1 cellular context compared by ENCODE assay signal in the genomic region with DNA sequence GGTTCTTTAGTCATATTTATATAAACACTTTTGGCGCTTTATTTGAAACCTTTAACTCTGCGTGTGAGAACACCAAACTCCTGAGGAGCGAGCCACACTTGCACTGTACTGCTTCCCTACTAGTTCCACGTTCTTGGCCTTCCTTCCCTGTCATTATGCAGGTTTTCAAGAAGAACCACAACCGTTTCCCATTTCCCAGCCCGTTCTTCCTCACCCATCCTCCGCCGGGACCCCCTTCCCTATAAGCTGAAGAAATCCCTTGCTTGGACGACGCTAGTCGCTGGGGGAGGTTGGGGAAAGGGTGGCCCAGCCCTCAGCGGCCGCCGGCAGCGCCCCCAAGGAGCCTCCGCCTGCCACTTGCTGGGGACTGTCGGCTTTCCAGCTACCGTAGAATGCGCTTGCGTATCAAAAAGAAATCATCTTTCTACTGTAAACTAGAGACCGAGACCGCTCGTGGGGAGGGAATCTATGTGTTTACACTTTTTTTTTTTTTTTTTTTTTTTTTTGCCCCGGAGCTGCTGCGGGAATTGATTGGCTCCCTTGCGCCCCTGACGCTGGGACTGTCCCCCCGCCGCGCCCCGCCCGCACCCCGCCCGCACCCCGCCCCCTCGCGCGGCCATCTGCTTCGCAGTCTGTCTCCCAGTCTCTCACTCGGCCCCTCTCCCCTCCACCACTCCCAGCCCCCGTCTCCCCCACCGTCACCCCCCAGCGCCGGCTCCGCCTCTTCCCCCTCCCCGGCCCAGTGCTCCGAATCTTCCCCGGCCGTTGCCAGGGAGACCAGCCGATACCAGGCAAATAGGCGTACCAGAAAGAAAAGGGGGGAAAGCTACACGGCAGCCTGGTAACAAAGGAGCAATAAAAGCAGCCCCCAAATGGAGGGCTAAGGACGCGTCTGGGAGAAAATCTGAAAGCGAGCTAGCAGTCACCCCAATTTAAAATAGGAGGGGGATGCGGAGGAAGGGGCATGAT.
TF ChIP-seq lines count a peak whose summit lies in the region.

No MANE protein-coding gene starts in this region.

TF ChIP-seq in GM12878, 131 proteins besides CTCF, POLR2A, EP300 and RAD21 (continued from another document and continues in another):
- TF ChIP-seq NRF1 (conservative IDR thresholded peaks at IDR 0.05; ENCODE audit: low read depth, low read length) (no peak), ZZZ3 (IDR thresholded peaks at IDR 0.05; ENCODE audit: control insufficient read depth, insufficient read length, low read depth) (no peak), BMI1 (IDR thresholded peaks at IDR 0.05; ENCODE audit: borderline replicate concordance) (peak; percentile 30; the same call in 1 of the 2 replicates), TAF1 (IDR thresholded peaks at IDR 0.05; ENCODE audit: borderline replicate concordance, low read depth, low read length) (no peak), BCL11A (IDR thresholded peaks at IDR 0.05; ENCODE audit: low read depth, low read length) (no peak), SMAD1 (IDR thresholded peaks at IDR 0.05; ENCODE audit: low read depth, partially characterized antibody) (no peak), CBX3 (IDR thresholded peaks at IDR 0.05; ENCODE audit: borderline replicate concordance, low read depth) (no peak), RFX5 (IDR thresholded peaks at IDR 0.05; ENCODE audit: low read depth, low read length) (no peak), MYB (IDR thresholded peaks at IDR 0.05; ENCODE audit: borderline replicate concordance, low read depth, low read length) (no peak), ZNF207 (IDR thresholded peaks at IDR 0.05; ENCODE audit: borderline replicate concordance) (no peak), ZNF274 (IDR thresholded peaks at IDR 0.05; ENCODE audit: insufficient read depth, insufficient read length) (no peak), NR2C1 (IDR thresholded peaks at IDR 0.05) (no peak), NR2F1 (conservative IDR thresholded peaks at IDR 0.05) (no peak), SUPT20H (IDR thresholded peaks at IDR 0.05; ENCODE audit: borderline replicate concordance, control insufficient read depth, low read depth, low read length) (no peak), RUNX3 (IDR thresholded peaks at IDR 0.05; ENCODE audit: low read length) (no peak), YY1 (IDR thresholded peaks at IDR 0.05; ENCODE audit: low read depth, low read length) (0 out of 2 replicates have a peak, but pooled peaks have one; percentile 8), MXI1 (IDR thresholded peaks at IDR 0.05; ENCODE audit: low read depth, low read length) (0 out of 2 replicates have a peak, but pooled peaks have one; percentile 13), SMAD5 (IDR thresholded peaks at IDR 0.05; ENCODE audit: low read depth) (no peak), NBN (IDR thresholded peaks at IDR 0.05) (no peak), RBBP5 (conservative IDR thresholded peaks at IDR 0.05) (no peak), CHD4 (IDR thresholded peaks at IDR 0.05) (no peak), HDAC6 (IDR thresholded peaks at IDR 0.05; ENCODE audit: unreplicated experiment) (no peak), SIN3A (IDR thresholded peaks at IDR 0.05; ENCODE audit: low read depth, low read length) (0 out of 2 replicates have a peak, but pooled peaks have one; percentile 59), ZNF384 (IDR thresholded peaks at IDR 0.05; ENCODE audit: borderline replicate concordance, low read depth, low read length) (peak; percentile 97), CREB1 (IDR thresholded peaks at IDR 0.05; ENCODE audit: low read depth) (peak; percentile 70), GABPA (IDR thresholded peaks at IDR 0.05; ENCODE audit: low read depth) (no peak), ESRRA (IDR thresholded peaks at IDR 0.05; ENCODE audit: low read length) (no peak), KDM1A (IDR thresholded peaks at IDR 0.05; ENCODE audit: borderline replicate concordance) (no peak), ZBED1 (IDR thresholded peaks at IDR 0.05; ENCODE audit: borderline replicate concordance) (no peak)
- TF ChIP-seq, protein P1, sequence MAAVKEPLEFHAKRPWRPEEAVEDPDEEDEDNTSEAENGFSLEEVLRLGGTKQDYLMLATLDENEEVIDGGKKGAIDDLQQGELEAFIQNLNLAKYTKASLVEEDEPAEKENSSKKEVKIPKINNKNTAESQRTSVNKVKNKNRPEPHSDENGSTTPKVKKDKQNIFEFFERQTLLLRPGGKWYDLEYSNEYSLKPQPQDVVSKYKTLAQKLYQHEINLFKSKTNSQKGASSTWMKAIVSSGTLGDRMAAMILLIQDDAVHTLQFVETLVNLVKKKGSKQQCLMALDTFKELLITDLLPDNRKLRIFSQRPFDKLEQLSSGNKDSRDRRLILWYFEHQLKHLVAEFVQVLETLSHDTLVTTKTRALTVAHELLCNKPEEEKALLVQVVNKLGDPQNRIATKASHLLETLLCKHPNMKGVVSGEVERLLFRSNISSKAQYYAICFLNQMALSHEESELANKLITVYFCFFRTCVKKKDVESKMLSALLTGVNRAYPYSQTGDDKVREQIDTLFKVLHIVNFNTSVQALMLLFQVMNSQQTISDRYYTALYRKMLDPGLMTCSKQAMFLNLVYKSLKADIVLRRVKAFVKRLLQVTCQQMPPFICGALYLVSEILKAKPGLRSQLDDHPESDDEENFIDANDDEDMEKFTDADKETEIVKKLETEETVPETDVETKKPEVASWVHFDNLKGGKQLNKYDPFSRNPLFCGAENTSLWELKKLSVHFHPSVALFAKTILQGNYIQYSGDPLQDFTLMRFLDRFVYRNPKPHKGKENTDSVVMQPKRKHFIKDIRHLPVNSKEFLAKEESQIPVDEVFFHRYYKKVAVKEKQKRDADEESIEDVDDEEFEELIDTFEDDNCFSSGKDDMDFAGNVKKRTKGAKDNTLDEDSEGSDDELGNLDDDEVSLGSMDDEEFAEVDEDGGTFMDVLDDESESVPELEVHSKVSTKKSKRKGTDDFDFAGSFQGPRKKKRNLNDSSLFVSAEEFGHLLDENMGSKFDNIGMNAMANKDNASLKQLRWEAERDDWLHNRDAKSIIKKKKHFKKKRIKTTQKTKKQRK (IDR thresholded peaks at IDR 0.05; ENCODE audit: low read depth, low read length) = no peak
- TF ChIP-seq, protein P2, sequence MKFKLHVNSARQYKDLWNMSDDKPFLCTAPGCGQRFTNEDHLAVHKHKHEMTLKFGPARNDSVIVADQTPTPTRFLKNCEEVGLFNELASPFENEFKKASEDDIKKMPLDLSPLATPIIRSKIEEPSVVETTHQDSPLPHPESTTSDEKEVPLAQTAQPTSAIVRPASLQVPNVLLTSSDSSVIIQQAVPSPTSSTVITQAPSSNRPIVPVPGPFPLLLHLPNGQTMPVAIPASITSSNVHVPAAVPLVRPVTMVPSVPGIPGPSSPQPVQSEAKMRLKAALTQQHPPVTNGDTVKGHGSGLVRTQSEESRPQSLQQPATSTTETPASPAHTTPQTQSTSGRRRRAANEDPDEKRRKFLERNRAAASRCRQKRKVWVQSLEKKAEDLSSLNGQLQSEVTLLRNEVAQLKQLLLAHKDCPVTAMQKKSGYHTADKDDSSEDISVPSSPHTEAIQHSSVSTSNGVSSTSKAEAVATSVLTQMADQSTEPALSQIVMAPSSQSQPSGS (IDR thresholded peaks at IDR 0.05; ENCODE audit: low read length) = no peak
- TF ChIP-seq, protein P3, sequence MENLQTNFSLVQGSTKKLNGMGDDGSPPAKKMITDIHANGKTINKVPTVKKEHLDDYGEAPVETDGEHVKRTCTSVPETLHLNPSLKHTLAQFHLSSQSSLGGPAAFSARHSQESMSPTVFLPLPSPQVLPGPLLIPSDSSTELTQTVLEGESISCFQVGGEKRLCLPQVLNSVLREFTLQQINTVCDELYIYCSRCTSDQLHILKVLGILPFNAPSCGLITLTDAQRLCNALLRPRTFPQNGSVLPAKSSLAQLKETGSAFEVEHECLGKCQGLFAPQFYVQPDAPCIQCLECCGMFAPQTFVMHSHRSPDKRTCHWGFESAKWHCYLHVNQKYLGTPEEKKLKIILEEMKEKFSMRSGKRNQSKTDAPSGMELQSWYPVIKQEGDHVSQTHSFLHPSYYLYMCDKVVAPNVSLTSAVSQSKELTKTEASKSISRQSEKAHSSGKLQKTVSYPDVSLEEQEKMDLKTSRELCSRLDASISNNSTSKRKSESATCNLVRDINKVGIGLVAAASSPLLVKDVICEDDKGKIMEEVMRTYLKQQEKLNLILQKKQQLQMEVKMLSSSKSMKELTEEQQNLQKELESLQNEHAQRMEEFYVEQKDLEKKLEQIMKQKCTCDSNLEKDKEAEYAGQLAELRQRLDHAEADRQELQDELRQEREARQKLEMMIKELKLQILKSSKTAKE (IDR thresholded peaks at IDR 0.05; ENCODE audit: low read depth, poor library complexity, severe bottlenecking) = no peak
- TF ChIP-seq, protein P4, sequence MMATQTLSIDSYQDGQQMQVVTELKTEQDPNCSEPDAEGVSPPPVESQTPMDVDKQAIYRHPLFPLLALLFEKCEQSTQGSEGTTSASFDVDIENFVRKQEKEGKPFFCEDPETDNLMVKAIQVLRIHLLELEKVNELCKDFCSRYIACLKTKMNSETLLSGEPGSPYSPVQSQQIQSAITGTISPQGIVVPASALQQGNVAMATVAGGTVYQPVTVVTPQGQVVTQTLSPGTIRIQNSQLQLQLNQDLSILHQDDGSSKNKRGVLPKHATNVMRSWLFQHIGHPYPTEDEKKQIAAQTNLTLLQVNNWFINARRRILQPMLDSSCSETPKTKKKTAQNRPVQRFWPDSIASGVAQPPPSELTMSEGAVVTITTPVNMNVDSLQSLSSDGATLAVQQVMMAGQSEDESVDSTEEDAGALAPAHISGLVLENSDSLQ (IDR thresholded peaks at IDR 0.05) = no peak
- TF ChIP-seq, protein P5, sequence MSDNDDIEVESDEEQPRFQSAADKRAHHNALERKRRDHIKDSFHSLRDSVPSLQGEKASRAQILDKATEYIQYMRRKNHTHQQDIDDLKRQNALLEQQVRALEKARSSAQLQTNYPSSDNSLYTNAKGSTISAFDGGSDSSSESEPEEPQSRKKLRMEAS (IDR thresholded peaks at IDR 0.05; ENCODE audit: low read depth, low read length) = peak; percentile 41; the same call in 1 of the 2 replicates
- TF ChIP-seq, protein P6, sequence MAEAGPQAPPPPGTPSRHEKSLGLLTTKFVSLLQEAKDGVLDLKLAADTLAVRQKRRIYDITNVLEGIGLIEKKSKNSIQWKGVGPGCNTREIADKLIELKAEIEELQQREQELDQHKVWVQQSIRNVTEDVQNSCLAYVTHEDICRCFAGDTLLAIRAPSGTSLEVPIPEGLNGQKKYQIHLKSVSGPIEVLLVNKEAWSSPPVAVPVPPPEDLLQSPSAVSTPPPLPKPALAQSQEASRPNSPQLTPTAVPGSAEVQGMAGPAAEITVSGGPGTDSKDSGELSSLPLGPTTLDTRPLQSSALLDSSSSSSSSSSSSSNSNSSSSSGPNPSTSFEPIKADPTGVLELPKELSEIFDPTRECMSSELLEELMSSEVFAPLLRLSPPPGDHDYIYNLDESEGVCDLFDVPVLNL (IDR thresholded peaks at IDR 0.05; ENCODE audit: low read depth, low read length) = no peak
- TF ChIP-seq, protein P7, sequence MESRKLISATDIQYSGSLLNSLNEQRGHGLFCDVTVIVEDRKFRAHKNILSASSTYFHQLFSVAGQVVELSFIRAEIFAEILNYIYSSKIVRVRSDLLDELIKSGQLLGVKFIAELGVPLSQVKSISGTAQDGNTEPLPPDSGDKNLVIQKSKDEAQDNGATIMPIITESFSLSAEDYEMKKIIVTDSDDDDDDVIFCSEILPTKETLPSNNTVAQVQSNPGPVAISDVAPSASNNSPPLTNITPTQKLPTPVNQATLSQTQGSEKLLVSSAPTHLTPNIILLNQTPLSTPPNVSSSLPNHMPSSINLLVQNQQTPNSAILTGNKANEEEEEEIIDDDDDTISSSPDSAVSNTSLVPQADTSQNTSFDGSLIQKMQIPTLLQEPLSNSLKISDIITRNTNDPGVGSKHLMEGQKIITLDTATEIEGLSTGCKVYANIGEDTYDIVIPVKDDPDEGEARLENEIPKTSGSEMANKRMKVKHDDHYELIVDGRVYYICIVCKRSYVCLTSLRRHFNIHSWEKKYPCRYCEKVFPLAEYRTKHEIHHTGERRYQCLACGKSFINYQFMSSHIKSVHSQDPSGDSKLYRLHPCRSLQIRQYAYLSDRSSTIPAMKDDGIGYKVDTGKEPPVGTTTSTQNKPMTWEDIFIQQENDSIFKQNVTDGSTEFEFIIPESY (IDR thresholded peaks at IDR 0.05) = no peak
- TF ChIP-seq, protein P8, sequence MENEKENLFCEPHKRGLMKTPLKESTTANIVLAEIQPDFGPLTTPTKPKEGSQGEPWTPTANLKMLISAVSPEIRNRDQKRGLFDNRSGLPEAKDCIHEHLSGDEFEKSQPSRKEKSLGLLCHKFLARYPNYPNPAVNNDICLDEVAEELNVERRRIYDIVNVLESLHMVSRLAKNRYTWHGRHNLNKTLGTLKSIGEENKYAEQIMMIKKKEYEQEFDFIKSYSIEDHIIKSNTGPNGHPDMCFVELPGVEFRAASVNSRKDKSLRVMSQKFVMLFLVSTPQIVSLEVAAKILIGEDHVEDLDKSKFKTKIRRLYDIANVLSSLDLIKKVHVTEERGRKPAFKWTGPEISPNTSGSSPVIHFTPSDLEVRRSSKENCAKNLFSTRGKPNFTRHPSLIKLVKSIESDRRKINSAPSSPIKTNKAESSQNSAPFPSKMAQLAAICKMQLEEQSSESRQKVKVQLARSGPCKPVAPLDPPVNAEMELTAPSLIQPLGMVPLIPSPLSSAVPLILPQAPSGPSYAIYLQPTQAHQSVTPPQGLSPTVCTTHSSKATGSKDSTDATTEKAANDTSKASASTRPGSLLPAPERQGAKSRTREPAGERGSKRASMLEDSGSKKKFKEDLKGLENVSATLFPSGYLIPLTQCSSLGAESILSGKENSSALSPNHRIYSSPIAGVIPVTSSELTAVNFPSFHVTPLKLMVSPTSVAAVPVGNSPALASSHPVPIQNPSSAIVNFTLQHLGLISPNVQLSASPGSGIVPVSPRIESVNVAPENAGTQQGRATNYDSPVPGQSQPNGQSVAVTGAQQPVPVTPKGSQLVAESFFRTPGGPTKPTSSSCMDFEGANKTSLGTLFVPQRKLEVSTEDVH (IDR thresholded peaks at IDR 0.05; ENCODE audit: low read depth, partially characterized antibody) = no peak
- TF ChIP-seq, protein P9, sequence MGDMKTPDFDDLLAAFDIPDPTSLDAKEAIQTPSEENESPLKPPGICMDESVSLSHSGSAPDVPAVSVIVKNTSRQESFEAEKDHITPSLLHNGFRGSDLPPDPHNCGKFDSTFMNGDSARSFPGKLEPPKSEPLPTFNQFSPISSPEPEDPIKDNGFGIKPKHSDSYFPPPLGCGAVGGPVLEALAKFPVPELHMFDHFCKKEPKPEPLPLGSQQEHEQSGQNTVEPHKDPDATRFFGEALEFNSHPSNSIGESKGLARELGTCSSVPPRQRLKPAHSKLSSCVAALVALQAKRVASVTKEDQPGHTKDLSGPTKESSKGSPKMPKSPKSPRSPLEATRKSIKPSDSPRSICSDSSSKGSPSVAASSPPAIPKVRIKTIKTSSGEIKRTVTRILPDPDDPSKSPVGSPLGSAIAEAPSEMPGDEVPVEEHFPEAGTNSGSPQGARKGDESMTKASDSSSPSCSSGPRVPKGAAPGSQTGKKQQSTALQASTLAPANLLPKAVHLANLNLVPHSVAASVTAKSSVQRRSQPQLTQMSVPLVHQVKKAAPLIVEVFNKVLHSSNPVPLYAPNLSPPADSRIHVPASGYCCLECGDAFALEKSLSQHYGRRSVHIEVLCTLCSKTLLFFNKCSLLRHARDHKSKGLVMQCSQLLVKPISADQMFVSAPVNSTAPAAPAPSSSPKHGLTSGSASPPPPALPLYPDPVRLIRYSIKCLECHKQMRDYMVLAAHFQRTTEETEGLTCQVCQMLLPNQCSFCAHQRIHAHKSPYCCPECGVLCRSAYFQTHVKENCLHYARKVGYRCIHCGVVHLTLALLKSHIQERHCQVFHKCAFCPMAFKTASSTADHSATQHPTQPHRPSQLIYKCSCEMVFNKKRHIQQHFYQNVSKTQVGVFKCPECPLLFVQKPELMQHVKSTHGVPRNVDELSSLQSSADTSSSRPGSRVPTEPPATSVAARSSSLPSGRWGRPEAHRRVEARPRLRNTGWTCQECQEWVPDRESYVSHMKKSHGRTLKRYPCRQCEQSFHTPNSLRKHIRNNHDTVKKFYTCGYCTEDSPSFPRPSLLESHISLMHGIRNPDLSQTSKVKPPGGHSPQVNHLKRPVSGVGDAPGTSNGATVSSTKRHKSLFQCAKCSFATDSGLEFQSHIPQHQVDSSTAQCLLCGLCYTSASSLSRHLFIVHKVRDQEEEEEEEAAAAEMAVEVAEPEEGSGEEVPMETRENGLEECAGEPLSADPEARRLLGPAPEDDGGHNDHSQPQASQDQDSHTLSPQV (IDR thresholded peaks at IDR 0.05) = no peak
